In genomic region chr6:161575508-161576254, GRCh38 we compare ENCODE assay signal across 13 cellular contexts.
"Had no signal": no experiment of that assay in that cellular context is flagged by ENCODE, and none has a peak within 500 bp of the region (broad histone marks: within the 10 kb centered on the region; RNA-seq: fewer than 3 reads in every experiment).

No MANE protein-coding gene starts in this region.

- FAIRE-seq: kidney had no signal

- H3K4me1 ChIP-seq: ascending aorta, esophagus muscularis mucosa, left ventricle myocardium inferior, parathyroid adenoma, testis, upper lobe of right lung had no signal

- H3K36me3 ChIP-seq: ascending aorta, cardiac muscle cell, esophagus muscularis mucosa, left ventricle myocardium inferior, upper lobe of right lung had no signal

- H2AFZ ChIP-seq: parathyroid adenoma had no signal

- H3K9me3 ChIP-seq: ascending aorta, esophagus muscularis mucosa, left ventricle myocardium inferior, testis, upper lobe of right lung had no signal

- DNase-seq: activated CD8-positive, alpha-beta memory T cell treated with anti-CD3 and anti-CD28 coated beads, Interleukin-2, amount 50 U/mL, for 48 hours; activated CD8-positive, alpha-beta T cell treated with anti-CD3 and anti-CD28 coated beads for 36 hours; kidney; left ventricle myocardium inferior; mesenchymal stem cell; stimulated activated CD4-positive, alpha-beta T cell treated with anti-CD3 and anti-CD28 coated beads, Interleukin-2, amount 100 ng/mL, for 48 hours; stimulated activated naive CD8-positive, alpha-beta T cell treated with anti-CD3 and anti-CD28 coated beads, Interleukin-15, Interleukin-2, amounts not matched to agents 100 U/mL and 50 U/mL, for 24 hours; testis; upper lobe of right lung had no signal

- H3K9ac ChIP-seq: parathyroid adenoma had no signal

- H3K27me3 ChIP-seq: ascending aorta, cardiac muscle cell, esophagus muscularis mucosa, testis, upper lobe of right lung had no signal

- H3K4me3 ChIP-seq: ascending aorta, cardiac muscle cell, esophagus muscularis mucosa, left ventricle myocardium inferior, testis, upper lobe of right lung had no signal

- ATAC-seq: activated CD8-positive, alpha-beta T cell treated with anti-CD3 and anti-CD28 coated beads for 36 hours; stimulated activated naive CD8-positive, alpha-beta T cell treated with anti-CD3 and anti-CD28 coated beads, Interleukin-15, Interleukin-2, amounts not matched to agents 100 U/mL and 50 U/mL, for 24 hours; upper lobe of right lung had no signal

- H3K27ac ChIP-seq: ascending aorta, cardiac muscle cell, esophagus muscularis mucosa, left ventricle myocardium inferior, parathyroid adenoma, testis, upper lobe of right lung had no signal
